ENCODE assay signal across 21 cellular contexts in genomic region chr5:170076211-170076610, GRCh38. TPM values are rescaled to one million over a fixed set of nuclear protein-coding genes. Genes with fewer than 3 reads are reported as not detected.
DNase-seq lines count a peak whose midpoint lies in the region; ATAC-seq lines count a peak whose summit lies in the region.
"Had no signal": no experiment of that assay in that cellular context is flagged by ENCODE, and none has a peak within 500 bp of the region (broad histone marks: within the 10 kb centered on the region; RNA-seq: fewer than 3 reads in every experiment).

No MANE protein-coding gene starts in this region.

- H3K27ac Mint-ChIP-seq in T-helper 17 cell = peak overlapping the region; percentile 16
- H3K27ac Mint-ChIP-seq: CD4-positive, alpha-beta T cell had no signal

- H3K27me3 Mint-ChIP-seq in T-helper 17 cell = no peaks in the 10 kb centered on the region
- H3K27me3 Mint-ChIP-seq: CD4-positive, alpha-beta T cell had no signal

- peak; percentile 7 for DNase-seq in A172 (ENCODE audit: low spot score)
- DNase-seq in EL = peak; percentile 4
- DNase-seq in T-helper 17 cell = no peak
- DNase-seq in islet precursor cell = peak; percentile 22
- no peak for DNase-seq in stimulated activated CD4-positive, alpha-beta T cell treated with anti-CD3 and anti-CD28 coated beads, Interleukin-15, amount 100 ng/mL, for 24 hours
- no peak for DNase-seq in NCI-H524 treated with DMSO at 0.1 percent for 48 hours (lab: John Stamatoyannopoulos, UW)
- DNase-seq: Caco-2; CD4-positive, alpha-beta T cell; DMS153; GF-D8; NCI-H1105; NCI-H2081 treated with DMSO at 0.1 percent for 48 hours; NCI-H748 treated with DMSO at 0.1 percent for 48 hours; OCI-M1; RPMI8226; SHP77 treated with DMSO at 0.1 percent for 48 hours; SK-N-SH had no signal

- ATAC-seq in T-helper 17 cell (no peak), GM18873 (IDR thresholded peaks at IDR 0.05; ENCODE audit: low FRiP score, unreplicated experiment) (no peak)

- H3K9me3 ChIP-seq in T-helper 17 cell (ENCODE audit: control insufficient read depth, low read length, poor library complexity, severe bottlenecking) = no peaks in the 10 kb centered on the region
- H3K9me3 ChIP-seq: Caco-2, HAP-1, SK-N-SH had no signal

- H3K4me3 Mint-ChIP-seq in T-helper 17 cell = no peak overlapping the region
- H3K4me3 Mint-ChIP-seq: CD4-positive, alpha-beta T cell had no signal

- H3K36me3 Mint-ChIP-seq in T-helper 17 cell (ENCODE audit: low read depth) = peaks cover 20% of the 10 kb centered on the region

- H3K4me1 Mint-ChIP-seq in T-helper 17 cell = no peaks in the 10 kb centered on the region

RNA-seq across cellular contexts. Expression of gene FOXI1, which starts 29.5 kb away (rescaled TPM):
- 0.10 TPM in 1 of 2 replicates, not detected in the other for total RNA-seq in A172 (2014; rRNA removed; shearing (Covaris generic))
- total RNA-seq in T-helper 17 cell = under 1 TPM in 1 of 2 donors, not detected in 1; 0.18 TPM
- total RNA-seq: Daoy, NCI-H460 had no signal

Comparison
In these comparisons a context has a peak if more than half of its experiments do, and no peak if none do; other contexts are left out.
1. DNase-seq: peak in A172 (single experiment), EL (single experiment) and islet precursor cell (single experiment); none in T-helper 17 cell (0 of 3), stimulated activated CD4-positive, alpha-beta T cell treated with anti-CD3 and anti-CD28 coated beads, Interleukin-15, amount 100 ng/mL, for 24 hours (single experiment) and NCI-H524 treated with DMSO at 0.1 percent for 48 hours (single experiment).